ENCODE assay signal across 1 cellular context in the genomic region with DNA sequence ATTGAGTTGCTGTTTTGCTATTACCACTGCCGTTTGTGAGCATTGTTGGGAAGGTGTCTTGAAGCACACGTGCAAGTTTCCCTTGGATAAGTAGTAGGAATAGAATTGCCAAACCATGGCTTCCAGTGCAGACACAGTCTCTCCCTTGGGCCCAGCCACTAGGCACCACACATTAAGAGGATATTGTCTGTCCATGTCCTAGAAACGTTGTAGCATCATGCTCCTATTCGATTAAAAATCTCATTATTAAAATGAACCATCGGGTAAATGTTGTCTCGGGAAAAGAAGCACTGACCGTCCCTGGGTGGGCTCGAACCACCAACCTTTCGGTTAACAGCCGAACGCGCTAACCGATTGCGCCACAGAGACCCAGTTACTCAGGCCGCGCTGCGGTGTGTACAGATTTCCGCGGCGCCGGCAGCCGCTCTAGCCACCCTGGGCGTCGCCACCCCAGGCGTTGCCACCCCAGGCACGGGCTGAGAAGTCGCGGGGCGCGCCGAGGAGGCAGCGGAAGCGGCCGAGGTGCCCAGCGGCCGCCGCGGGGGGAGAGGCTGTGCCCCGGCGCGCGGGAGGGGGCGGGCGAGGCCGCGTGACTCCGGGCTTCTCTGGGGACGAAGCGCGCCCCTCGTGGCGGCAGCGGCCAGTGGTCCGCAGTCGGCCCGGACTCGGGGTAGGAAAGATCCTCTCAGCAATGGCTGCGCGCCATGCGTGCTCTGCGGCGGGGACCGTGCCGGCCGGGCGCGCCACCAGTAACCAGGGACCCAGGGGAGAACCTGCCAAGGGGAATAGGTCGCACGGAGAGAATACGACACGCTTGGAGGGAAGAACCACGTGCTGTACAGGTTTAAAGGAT.
TF ChIP-seq lines count a peak whose summit lies in the region.

No MANE protein-coding gene starts in this region.

TF ChIP-seq in HepG2, 621 proteins besides CTCF, POLR2A, EP300 and RAD21 (continued from another document and continues in another):
- TF ChIP-seq, protein P1, sequence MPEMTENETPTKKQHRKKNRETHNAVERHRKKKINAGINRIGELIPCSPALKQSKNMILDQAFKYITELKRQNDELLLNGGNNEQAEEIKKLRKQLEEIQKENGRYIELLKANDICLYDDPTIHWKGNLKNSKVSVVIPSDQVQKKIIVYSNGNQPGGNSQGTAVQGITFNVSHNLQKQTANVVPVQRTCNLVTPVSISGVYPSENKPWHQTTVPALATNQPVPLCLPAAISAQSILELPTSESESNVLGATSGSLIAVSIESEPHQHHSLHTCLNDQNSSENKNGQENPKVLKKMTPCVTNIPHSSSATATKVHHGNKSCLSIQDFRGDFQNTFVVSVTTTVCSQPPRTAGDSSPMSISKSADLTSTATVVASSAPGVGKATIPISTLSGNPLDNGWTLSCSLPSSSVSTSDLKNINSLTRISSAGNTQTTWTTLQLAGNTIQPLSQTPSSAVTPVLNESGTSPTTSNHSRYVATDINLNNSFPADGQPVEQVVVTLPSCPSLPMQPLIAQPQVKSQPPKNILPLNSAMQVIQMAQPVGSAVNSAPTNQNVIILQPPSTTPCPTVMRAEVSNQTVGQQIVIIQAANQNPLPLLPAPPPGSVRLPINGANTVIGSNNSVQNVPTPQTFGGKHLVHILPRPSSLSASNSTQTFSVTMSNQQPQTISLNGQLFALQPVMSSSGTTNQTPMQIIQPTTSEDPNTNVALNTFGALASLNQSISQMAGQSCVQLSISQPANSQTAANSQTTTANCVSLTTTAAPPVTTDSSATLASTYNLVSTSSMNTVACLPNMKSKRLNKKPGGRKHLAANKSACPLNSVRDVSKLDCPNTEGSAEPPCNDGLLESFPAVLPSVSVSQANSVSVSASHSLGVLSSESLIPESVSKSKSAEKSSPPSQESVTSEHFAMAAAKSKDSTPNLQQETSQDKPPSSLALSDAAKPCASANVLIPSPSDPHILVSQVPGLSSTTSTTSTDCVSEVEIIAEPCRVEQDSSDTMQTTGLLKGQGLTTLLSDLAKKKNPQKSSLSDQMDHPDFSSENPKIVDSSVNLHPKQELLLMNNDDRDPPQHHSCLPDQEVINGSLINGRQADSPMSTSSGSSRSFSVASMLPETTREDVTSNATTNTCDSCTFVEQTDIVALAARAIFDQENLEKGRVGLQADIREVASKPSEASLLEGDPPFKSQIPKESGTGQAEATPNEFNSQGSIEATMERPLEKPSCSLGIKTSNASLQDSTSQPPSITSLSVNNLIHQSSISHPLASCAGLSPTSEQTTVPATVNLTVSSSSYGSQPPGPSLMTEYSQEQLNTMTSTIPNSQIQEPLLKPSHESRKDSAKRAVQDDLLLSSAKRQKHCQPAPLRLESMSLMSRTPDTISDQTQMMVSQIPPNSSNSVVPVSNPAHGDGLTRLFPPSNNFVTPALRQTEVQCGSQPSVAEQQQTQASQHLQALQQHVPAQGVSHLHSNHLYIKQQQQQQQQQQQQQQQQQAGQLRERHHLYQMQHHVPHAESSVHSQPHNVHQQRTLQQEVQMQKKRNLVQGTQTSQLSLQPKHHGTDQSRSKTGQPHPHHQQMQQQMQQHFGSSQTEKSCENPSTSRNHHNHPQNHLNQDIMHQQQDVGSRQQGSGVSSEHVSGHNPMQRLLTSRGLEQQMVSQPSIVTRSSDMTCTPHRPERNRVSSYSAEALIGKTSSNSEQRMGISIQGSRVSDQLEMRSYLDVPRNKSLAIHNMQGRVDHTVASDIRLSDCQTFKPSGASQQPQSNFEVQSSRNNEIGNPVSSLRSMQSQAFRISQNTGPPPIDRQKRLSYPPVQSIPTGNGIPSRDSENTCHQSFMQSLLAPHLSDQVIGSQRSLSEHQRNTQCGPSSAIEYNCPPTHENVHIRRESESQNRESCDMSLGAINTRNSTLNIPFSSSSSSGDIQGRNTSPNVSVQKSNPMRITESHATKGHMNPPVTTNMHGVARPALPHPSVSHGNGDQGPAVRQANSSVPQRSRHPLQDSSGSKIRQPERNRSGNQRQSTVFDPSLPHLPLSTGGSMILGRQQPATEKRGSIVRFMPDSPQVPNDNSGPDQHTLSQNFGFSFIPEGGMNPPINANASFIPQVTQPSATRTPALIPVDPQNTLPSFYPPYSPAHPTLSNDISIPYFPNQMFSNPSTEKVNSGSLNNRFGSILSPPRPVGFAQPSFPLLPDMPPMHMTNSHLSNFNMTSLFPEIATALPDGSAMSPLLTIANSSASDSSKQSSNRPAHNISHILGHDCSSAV (CRISPR knock-in tag; IDR thresholded peaks at IDR 0.05; ENCODE audit: borderline replicate concordance): 0 out of 2 replicates have a peak, but pooled peaks have one; percentile 50
- TF ChIP-seq, protein P2, sequence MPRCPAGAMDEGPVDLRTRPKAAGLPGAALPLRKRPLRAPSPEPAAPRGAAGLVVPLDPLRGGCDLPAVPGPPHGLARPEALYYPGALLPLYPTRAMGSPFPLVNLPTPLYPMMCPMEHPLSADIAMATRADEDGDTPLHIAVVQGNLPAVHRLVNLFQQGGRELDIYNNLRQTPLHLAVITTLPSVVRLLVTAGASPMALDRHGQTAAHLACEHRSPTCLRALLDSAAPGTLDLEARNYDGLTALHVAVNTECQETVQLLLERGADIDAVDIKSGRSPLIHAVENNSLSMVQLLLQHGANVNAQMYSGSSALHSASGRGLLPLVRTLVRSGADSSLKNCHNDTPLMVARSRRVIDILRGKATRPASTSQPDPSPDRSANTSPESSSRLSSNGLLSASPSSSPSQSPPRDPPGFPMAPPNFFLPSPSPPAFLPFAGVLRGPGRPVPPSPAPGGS (CRISPR knock-in tag; IDR thresholded peaks at IDR 0.05): peak; percentile 75; the same call in 1 of the 2 replicates
- no peak for TF ChIP-seq FOXK2 (IDR thresholded peaks at IDR 0.05)
- TF ChIP-seq ZNF607 (CRISPR knock-in tag; IDR thresholded peaks at IDR 0.05; ENCODE audit: borderline replicate concordance): peak; percentile 73; the same call in 1 of the 2 replicates
- no peak for TF ChIP-seq ZNF749 (CRISPR knock-in tag; IDR thresholded peaks at IDR 0.05; ENCODE audit: borderline replicate concordance)
- TF ChIP-seq ZMYM3 (CRISPR knock-in tag; IDR thresholded peaks at IDR 0.05): peak; percentile 72
- no peak for TF ChIP-seq FLYWCH1 (CRISPR knock-in tag; IDR thresholded peaks at IDR 0.05)
- no peak for TF ChIP-seq ELF3 (CRISPR knock-in tag; IDR thresholded peaks at IDR 0.05)
- TF ChIP-seq KDM5B (CRISPR knock-in tag; IDR thresholded peaks at IDR 0.05; ENCODE audit: borderline replicate concordance): peak; percentile 76; the same call in 1 of the 2 replicates
- TF ChIP-seq, protein P3, sequence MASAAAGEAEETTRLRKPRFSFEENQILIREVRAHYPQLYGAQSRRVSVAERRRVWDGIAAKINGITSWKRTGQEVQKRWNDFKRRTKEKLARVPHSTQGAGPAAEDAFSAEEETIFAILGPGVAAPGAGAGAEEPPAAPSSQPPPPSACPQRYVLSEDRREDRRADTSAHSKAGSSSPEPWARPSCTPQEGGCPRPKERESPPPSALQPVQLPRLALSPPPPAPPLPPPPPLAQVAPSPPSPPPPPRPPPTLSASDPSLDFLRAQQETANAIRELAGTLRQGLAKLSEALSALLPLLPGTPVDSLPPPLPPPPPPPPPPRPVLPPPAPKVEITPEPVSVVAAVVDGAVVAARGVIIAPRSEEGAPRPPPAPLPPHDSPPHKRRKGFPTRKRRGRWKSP (CRISPR knock-in tag; IDR thresholded peaks at IDR 0.05): peak; percentile 93
- no peak for TF ChIP-seq ZNF562 (CRISPR knock-in tag; IDR thresholded peaks at IDR 0.05; ENCODE audit: borderline replicate concordance)
- no peak for TF ChIP-seq ZNF589 (CRISPR knock-in tag; conservative IDR thresholded peaks at IDR 0.05)
- 0 out of 2 replicates have a peak, but pooled peaks have one; percentile 47 for TF ChIP-seq ZNF619 (CRISPR knock-in tag; IDR thresholded peaks at IDR 0.05)
- TF ChIP-seq MLLT10 (CRISPR knock-in tag; IDR thresholded peaks at IDR 0.05): no peak
- no peak for TF ChIP-seq ZFP90 (CRISPR knock-in tag; IDR thresholded peaks at IDR 0.05; ENCODE audit: borderline replicate concordance)
- TF ChIP-seq ZNF773 (CRISPR knock-in tag; IDR thresholded peaks at IDR 0.05; ENCODE audit: borderline replicate concordance): 0 out of 2 replicates have a peak, but pooled peaks have one; percentile 67
- TF ChIP-seq ZNF563 (CRISPR knock-in tag; IDR thresholded peaks at IDR 0.05): peak; percentile 96
- TF ChIP-seq NCOR1 (IDR thresholded peaks at IDR 0.05; ENCODE audit: borderline replicate concordance, low read length): peak; percentile 30; the same call in 1 of the 2 replicates
- TF ChIP-seq, protein P4, sequence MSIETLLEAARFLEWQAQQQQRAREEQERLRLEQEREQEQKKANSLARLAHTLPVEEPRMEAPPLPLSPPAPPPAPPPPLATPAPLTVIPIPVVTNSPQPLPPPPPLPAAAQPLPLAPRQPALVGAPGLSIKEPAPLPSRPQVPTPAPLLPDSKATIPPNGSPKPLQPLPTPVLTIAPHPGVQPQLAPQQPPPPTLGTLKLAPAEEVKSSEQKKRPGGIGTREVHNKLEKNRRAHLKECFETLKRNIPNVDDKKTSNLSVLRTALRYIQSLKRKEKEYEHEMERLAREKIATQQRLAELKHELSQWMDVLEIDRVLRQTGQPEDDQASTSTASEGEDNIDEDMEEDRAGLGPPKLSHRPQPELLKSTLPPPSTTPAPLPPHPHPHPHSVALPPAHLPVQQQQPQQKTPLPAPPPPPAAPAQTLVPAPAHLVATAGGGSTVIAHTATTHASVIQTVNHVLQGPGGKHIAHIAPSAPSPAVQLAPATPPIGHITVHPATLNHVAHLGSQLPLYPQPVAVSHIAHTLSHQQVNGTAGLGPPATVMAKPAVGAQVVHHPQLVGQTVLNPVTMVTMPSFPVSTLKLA (IDR thresholded peaks at IDR 0.05): peak; percentile 97
- 0 out of 2 replicates have a peak, but pooled peaks have one; percentile 14 for TF ChIP-seq ZNF121 (CRISPR knock-in tag; IDR thresholded peaks at IDR 0.05)
- TF ChIP-seq, protein P5, sequence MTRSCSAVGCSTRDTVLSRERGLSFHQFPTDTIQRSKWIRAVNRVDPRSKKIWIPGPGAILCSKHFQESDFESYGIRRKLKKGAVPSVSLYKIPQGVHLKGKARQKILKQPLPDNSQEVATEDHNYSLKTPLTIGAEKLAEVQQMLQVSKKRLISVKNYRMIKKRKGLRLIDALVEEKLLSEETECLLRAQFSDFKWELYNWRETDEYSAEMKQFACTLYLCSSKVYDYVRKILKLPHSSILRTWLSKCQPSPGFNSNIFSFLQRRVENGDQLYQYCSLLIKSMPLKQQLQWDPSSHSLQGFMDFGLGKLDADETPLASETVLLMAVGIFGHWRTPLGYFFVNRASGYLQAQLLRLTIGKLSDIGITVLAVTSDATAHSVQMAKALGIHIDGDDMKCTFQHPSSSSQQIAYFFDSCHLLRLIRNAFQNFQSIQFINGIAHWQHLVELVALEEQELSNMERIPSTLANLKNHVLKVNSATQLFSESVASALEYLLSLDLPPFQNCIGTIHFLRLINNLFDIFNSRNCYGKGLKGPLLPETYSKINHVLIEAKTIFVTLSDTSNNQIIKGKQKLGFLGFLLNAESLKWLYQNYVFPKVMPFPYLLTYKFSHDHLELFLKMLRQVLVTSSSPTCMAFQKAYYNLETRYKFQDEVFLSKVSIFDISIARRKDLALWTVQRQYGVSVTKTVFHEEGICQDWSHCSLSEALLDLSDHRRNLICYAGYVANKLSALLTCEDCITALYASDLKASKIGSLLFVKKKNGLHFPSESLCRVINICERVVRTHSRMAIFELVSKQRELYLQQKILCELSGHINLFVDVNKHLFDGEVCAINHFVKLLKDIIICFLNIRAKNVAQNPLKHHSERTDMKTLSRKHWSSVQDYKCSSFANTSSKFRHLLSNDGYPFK (CRISPR knock-in tag; IDR thresholded peaks at IDR 0.05; ENCODE audit: borderline replicate concordance): 0 out of 2 replicates have a peak, but pooled peaks have one; percentile 24
- peak; percentile 95 for TF ChIP-seq SSRP1 (CRISPR knock-in tag; IDR thresholded peaks at IDR 0.05)
- TF ChIP-seq ZNF230 (CRISPR knock-in tag; IDR thresholded peaks at IDR 0.05): no peak
- TF ChIP-seq, protein P6, sequence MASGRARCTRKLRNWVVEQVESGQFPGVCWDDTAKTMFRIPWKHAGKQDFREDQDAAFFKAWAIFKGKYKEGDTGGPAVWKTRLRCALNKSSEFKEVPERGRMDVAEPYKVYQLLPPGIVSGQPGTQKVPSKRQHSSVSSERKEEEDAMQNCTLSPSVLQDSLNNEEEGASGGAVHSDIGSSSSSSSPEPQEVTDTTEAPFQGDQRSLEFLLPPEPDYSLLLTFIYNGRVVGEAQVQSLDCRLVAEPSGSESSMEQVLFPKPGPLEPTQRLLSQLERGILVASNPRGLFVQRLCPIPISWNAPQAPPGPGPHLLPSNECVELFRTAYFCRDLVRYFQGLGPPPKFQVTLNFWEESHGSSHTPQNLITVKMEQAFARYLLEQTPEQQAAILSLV (CRISPR knock-in tag; IDR thresholded peaks at IDR 0.05; ENCODE audit: borderline replicate concordance): peak; percentile 66; the same call in 1 of the 2 replicates
- no peak for TF ChIP-seq MED13 (CRISPR knock-in tag; IDR thresholded peaks at IDR 0.05)
- no peak for TF ChIP-seq HDAC6 (IDR thresholded peaks at IDR 0.05; ENCODE audit: low read depth, low read length)
- TF ChIP-seq, protein P7, sequence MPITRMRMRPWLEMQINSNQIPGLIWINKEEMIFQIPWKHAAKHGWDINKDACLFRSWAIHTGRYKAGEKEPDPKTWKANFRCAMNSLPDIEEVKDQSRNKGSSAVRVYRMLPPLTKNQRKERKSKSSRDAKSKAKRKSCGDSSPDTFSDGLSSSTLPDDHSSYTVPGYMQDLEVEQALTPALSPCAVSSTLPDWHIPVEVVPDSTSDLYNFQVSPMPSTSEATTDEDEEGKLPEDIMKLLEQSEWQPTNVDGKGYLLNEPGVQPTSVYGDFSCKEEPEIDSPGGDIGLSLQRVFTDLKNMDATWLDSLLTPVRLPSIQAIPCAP (CRISPR knock-in tag; IDR thresholded peaks at IDR 0.05; ENCODE audit: low read depth): no peak
- no peak for TF ChIP-seq SP2 (CRISPR knock-in tag; IDR thresholded peaks at IDR 0.05)
- no peak for TF ChIP-seq ZFP36L1 (CRISPR knock-in tag; IDR thresholded peaks at IDR 0.05)
- no peak for TF ChIP-seq ZNF33A (CRISPR knock-in tag; IDR thresholded peaks at IDR 0.05; ENCODE audit: borderline replicate concordance)
- TF ChIP-seq NR2F1 (CRISPR knock-in tag; IDR thresholded peaks at IDR 0.05): peak in 1 of 2 experiments; percentile 16; a peak in 1 of 4 replicates
- TF ChIP-seq, protein P8, sequence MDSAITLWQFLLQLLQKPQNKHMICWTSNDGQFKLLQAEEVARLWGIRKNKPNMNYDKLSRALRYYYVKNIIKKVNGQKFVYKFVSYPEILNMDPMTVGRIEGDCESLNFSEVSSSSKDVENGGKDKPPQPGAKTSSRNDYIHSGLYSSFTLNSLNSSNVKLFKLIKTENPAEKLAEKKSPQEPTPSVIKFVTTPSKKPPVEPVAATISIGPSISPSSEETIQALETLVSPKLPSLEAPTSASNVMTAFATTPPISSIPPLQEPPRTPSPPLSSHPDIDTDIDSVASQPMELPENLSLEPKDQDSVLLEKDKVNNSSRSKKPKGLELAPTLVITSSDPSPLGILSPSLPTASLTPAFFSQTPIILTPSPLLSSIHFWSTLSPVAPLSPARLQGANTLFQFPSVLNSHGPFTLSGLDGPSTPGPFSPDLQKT (CRISPR knock-in tag; IDR thresholded peaks at IDR 0.05; ENCODE audit: borderline replicate concordance): 0 out of 2 replicates have a peak, but pooled peaks have one; percentile 9
- TF ChIP-seq SP140L (CRISPR knock-in tag; IDR thresholded peaks at IDR 0.05; ENCODE audit: borderline replicate concordance): no peak
- peak; percentile 67; the same call in 1 of the 2 replicates for TF ChIP-seq ZNF567 (CRISPR knock-in tag; IDR thresholded peaks at IDR 0.05; ENCODE audit: borderline replicate concordance)
- peak; percentile 24 for TF ChIP-seq ZNF343 (CRISPR knock-in tag; IDR thresholded peaks at IDR 0.05)
- TF ChIP-seq ZNF331 (CRISPR knock-in tag; IDR thresholded peaks at IDR 0.05): no peak
